9 cellular contexts compared by ENCODE assay signal in genomic region chrX:153646620-153647373, GRCh38. TPM values are rescaled to one million over a fixed set of nuclear protein-coding genes. Genes with fewer than 3 reads are reported as not detected.
DNase-seq lines count a peak whose midpoint lies in the region; FAIRE-seq and TF ChIP-seq lines count a peak whose summit lies in the region.
"Had no signal": no experiment of that assay in that cellular context is flagged by ENCODE, and none has a peak within 500 bp of the region (broad histone marks: within the 10 kb centered on the region; RNA-seq: fewer than 3 reads in every experiment).

Gene DUSP9 (plus strand): TSS chrX:153647203. CDS start chrX:153647954, 751 bp downstream.

- FAIRE-seq in RCC 7860 (lab: Jason Lieb, UNC) = no peak
- no peak for FAIRE-seq in small intestine (lab: Jason Lieb, UNC)

- no peak for TF ChIP-seq CTCF in fibroblast of pulmonary artery (IDR thresholded peaks at IDR 0.05; ENCODE audit: low read length, missing control alignments)

- 2 to 29% (median 3%) methylated on average over 30 to 53 of the region's 53 CpGs for WGBS in small intestine, 3 donors

- H3K27ac ChIP-seq in small intestine (ENCODE audit: low read depth in 1 of 2, low read length in 1 of 2) = no peak within 1 kb of the TSS

- peak; percentile 71 for DNase-seq in NCI-H82 (lab: John Stamatoyannopoulos, UW)
- DNase-seq in NCI-H82 treated with DMSO at 0.1 percent for 48 hours (lab: John Stamatoyannopoulos, UW; ENCODE audit: unreplicated experiment) = no peak
- DNase-seq in RCC 7860 (ENCODE audit: low spot score) = peak; percentile 11
- DNase-seq in fibroblast of pulmonary artery (ENCODE audit: low read depth) = peak; percentile 16
- DNase-seq in small intestine = peak; percentile 18
- DNase-seq in DMS114 treated with DMSO at 0.1 percent for 48 hours (lab: John Stamatoyannopoulos, UW; ENCODE audit: unreplicated experiment) = no peak
- no peak for DNase-seq in stimulated activated CD4-positive, alpha-beta T cell treated with anti-CD3 and anti-CD28 coated beads, Interleukin-4, amount 100 ng/mL, for 1 hour
- no peak for DNase-seq in stimulated activated naive CD4-positive, alpha-beta T cell (lab: John Stamatoyannopoulos, UW)
- DNase-seq: activated naive CD8-positive, alpha-beta T cell treated with anti-CD3 and anti-CD28 coated beads, Interleukin-2, amount 10 ng/mL, durations not matched to agents 7 days and 5 days had no signal

- no peaks in the 10 kb centered on the region for H3K36me3 ChIP-seq in small intestine (ENCODE audit: control insufficient read depth in 2 of 2, insufficient read depth in 2 of 2, low read length in 2 of 2)

- H3K27me3 ChIP-seq in small intestine (ENCODE audit: control insufficient read depth in 2 of 2, insufficient read depth in 2 of 2, low read length in 2 of 2) = peaks cover 15 to 23% of the 10 kb centered on the region in 2 donors

- H3K4me3 ChIP-seq in fibroblast of pulmonary artery (replicated peaks; ENCODE audit: low read depth, low read length) = no peak within 1 kb of the TSS
- H3K4me3 ChIP-seq in small intestine (ENCODE audit: low read depth in 1 of 2, low read length in 2 of 2) = peak within 1 kb of the TSS in 1 of 2 donors; percentile 26

- no peaks in the 10 kb centered on the region for H3K9me3 ChIP-seq in small intestine (ENCODE audit: control insufficient read depth, low read depth)

- H3K4me1 ChIP-seq in small intestine (ENCODE audit: control insufficient read depth in 2 of 2, insufficient read depth in 1 of 2, low read depth in 1 of 2, low read length in 1 of 2) = no peaks in the 10 kb centered on the region

RNA-seq across cellular contexts. Expression of gene DUSP9, which starts in this region (rescaled TPM):
- polyA plus RNA-seq in small intestine = under 1 TPM in 1 of 3 donors, not detected in 2; 0.06 TPM

Comparison
In these comparisons a context has a peak if more than half of its experiments do, and no peak if none do; other contexts are left out.
1. DNase-seq: peak in NCI-H82 (single experiment), RCC 7860 (single experiment) and fibroblast of pulmonary artery (single experiment); none in NCI-H82 treated with DMSO at 0.1 percent for 48 hours (single experiment), DMS114 treated with DMSO at 0.1 percent for 48 hours (single experiment), stimulated activated CD4-positive, alpha-beta T cell treated with anti-CD3 and anti-CD28 coated beads, Interleukin-4, amount 100 ng/mL, for 1 hour (single experiment) and stimulated activated naive CD4-positive, alpha-beta T cell (0 of 6).
2. Peak in DNase-seq in small intestine; RNA of the gene not detected or under 1 TPM.